Comparison of ENCODE assay signal across 9 cellular contexts in genomic region chr17:4566785-4567184, GRCh38. TPM values are rescaled to one million over a fixed set of nuclear protein-coding genes. Genes with fewer than 3 reads are reported as not detected.
DNase-seq lines count a peak whose midpoint lies in the region; ATAC-seq and TF ChIP-seq lines count a peak whose summit lies in the region.
"Had no signal": no experiment of that assay in that cellular context is flagged by ENCODE, and none has a peak within 500 bp of the region (broad histone marks: within the 10 kb centered on the region; RNA-seq: fewer than 3 reads in every experiment).

No MANE protein-coding gene starts in this region.

- POLR2A ChIA-PET in CD8-positive, alpha-beta T cell (lab: Charles Lee) = interaction anchor here (0.6 kb wide), 1 partner anchor 79 kb away, joined by 3 read pairs; no protein-coding TSS in a partner anchor

- H3K4me1 Mint-ChIP-seq in CD8-positive, alpha-beta T cell (ENCODE audit: low read depth) = peaks cover 23% of the 10 kb centered on the region

- H3K27me3 Mint-ChIP-seq in CD8-positive, alpha-beta T cell (ENCODE audit: low read depth) = peaks cover 4% of the 10 kb centered on the region

- no peaks in the 10 kb centered on the region for H3K9me3 Mint-ChIP-seq in CD8-positive, alpha-beta T cell

- intact Hi-C loops in CD8-positive, alpha-beta T cell (cut with DNase I, micrococcal nuclease) = loop anchor here (1.0 to 5.0 kb wide), 4 partner anchors 60 to 336 kb away; partner anchors contain the start of genes CHRNE (in 1 of the 2) and PELP1 (in 1 of the 2)
- intact Hi-C loops in Right ventricle myocardium superior (cut with DNase I) (no loop called here), prostate gland (cut with DNase I) (loop anchor here (1.0 to 10.0 kb wide), 2 partner anchors 59 to 142 kb away; no protein-coding TSS in a partner anchor)

- H3K27me3 ChIP-seq in CD8-positive, alpha-beta T cell (ENCODE audit: insufficient read depth, low read length) = no peaks in the 10 kb centered on the region
- H3K27me3 ChIP-seq in prostate gland (replicated peaks; ENCODE audit: insufficient read depth) = no peaks in the 10 kb centered on the region

- peak; percentile 43 for TF ChIP-seq CTCF in CD8-positive, alpha-beta T cell (IDR thresholded peaks at IDR 0.05)
- TF ChIP-seq CTCF in prostate gland (IDR thresholded peaks at IDR 0.05) = peak; percentile 31 to 67 (median 63)

- WGBS in prostate gland = 23% methylated on average over 5 of the region's 5 CpGs

- H3K4me1 ChIP-seq in CD8-positive, alpha-beta T cell (ENCODE audit: insufficient read depth, low read length) = peaks cover 3% of the 10 kb centered on the region
- no peaks in the 10 kb centered on the region for H3K4me1 ChIP-seq in prostate gland (replicated peaks)

- H3K9me3 ChIP-seq in CD8-positive, alpha-beta T cell (ENCODE audit: low read length) = no peaks in the 10 kb centered on the region
- no peaks in the 10 kb centered on the region for H3K9me3 ChIP-seq in prostate gland

- no peak overlapping the region for H3K4me3 Mint-ChIP-seq in CD8-positive, alpha-beta T cell

- no peak overlapping the region for H3K4me3 ChIP-seq in CD8-positive, alpha-beta T cell (ENCODE audit: low read depth, low read length)
- H3K4me3 ChIP-seq in prostate gland = no peak overlapping the region

- CTCF ChIA-PET in CD8-positive, alpha-beta T cell (lab: Charles Lee) = interaction anchor here (0.6 to 2.6 kb wide), 35 partner anchors 10 to 401 kb away, joined by 3 to 23 read pairs (median 4); partner anchors contain the start of genes C17orf107, MYBBP1A, SPAG7 and SPNS3

- H3K27ac ChIP-seq in CD8-positive, alpha-beta T cell (ENCODE audit: low read depth, low read length) = no peak overlapping the region
- H3K27ac ChIP-seq in prostate gland = no peak overlapping the region

- TF ChIP-seq POLR2A in prostate gland (IDR thresholded peaks at IDR 0.05) = no peak

- H3K36me3 ChIP-seq in CD8-positive, alpha-beta T cell (ENCODE audit: insufficient read depth, low read length) = no peaks in the 10 kb centered on the region
- no peaks in the 10 kb centered on the region for H3K36me3 ChIP-seq in prostate gland

- ATAC-seq in CD8-positive, alpha-beta T cell = peak; percentile 45
- peak; percentile 94 for ATAC-seq in Right ventricle myocardium superior (ENCODE audit: poor library complexity)
- ATAC-seq in GM21717 (IDR thresholded peaks at IDR 0.05; ENCODE audit: unreplicated experiment) = no peak

- no peak overlapping the region for H3K27ac Mint-ChIP-seq in CD8-positive, alpha-beta T cell

- DNase-seq in CD8-positive, alpha-beta T cell = peak in 2 of 7 experiments; percentile 35 to 37
- peak; percentile 34 for DNase-seq in HK-2 (ENCODE audit: unreplicated experiment)
- peak; percentile 85 for DNase-seq in NCI-H748 treated with DMSO at 0.1 percent for 48 hours (lab: John Stamatoyannopoulos, UW)
- peak; percentile 8 for DNase-seq in activated effector memory CD4-positive, alpha-beta T cell treated with Interleukin-2 at 50 U/mL for 16 hours
- no peak for DNase-seq in Right ventricle myocardium superior
- DNase-seq in prostate gland (ENCODE audit: low spot score) = peak; percentile 43
- DNase-seq in central memory CD4-positive, alpha-beta T cell = no peak

- H3K36me3 Mint-ChIP-seq in CD8-positive, alpha-beta T cell = no peaks in the 10 kb centered on the region

RNA-seq across cellular contexts. Expression of gene GGT6, which starts 6.4 kb away (rescaled TPM):
- total RNA-seq in CD8-positive, alpha-beta T cell = not detected
- not detected for total RNA-seq in Right ventricle myocardium superior
- total RNA-seq in prostate gland = 10 to 100 TPM; 23.5 to 35.6 TPM
- total RNA-seq: mononuclear cell had no signal

RNA-seq across cellular contexts. Expression of gene MYBBP1A, which starts 11.6 kb away (rescaled TPM):
- 10 to 100 TPM; 69.8 to 71.8 TPM for total RNA-seq in CD8-positive, alpha-beta T cell
- total RNA-seq in Right ventricle myocardium superior (18.8 TPM), prostate gland (10 to 100 TPM; 44.4 to 71.2 TPM)

RNA-seq across cellular contexts. Expression of gene SMTNL2, which starts 17.5 kb away (rescaled TPM):
- total RNA-seq in CD8-positive, alpha-beta T cell = not detected
- total RNA-seq in Right ventricle myocardium superior (40.4 TPM), prostate gland (1 to 10 TPM; 4.6 to 6.3 TPM)
- total RNA-seq: mononuclear cell had no signal

Comparison
In these comparisons a context has a peak if more than half of its experiments do, and no peak if none do; other contexts are left out.
1. DNase-seq: peak in HK-2 (single experiment), NCI-H748 treated with DMSO at 0.1 percent for 48 hours (single experiment), activated effector memory CD4-positive, alpha-beta T cell treated with Interleukin-2 at 50 U/mL for 16 hours (single experiment) and prostate gland (single experiment); none in Right ventricle myocardium superior (single experiment) and central memory CD4-positive, alpha-beta T cell (single experiment).
2. RNA of gene GGT6, which starts 6.4 kb away (total RNA-seq): 23.5 to 35.6 TPM in prostate gland; not detected in Right ventricle myocardium superior (single experiment) and not detected in CD8-positive, alpha-beta T cell; every median in the first group is over 10 times any median in the second.
3. RNA of gene SMTNL2, which starts 17.5 kb away (total RNA-seq): 40.4 TPM in Right ventricle myocardium superior (single experiment) and 4.6 to 6.3 TPM in prostate gland; not detected in CD8-positive, alpha-beta T cell; every median in the first group is over 4 times any median in the second.